Comparison of ENCODE assay signal across 9 cellular contexts in genomic region chr12:62730649-62731377, GRCh38.
DNase-seq lines count a peak whose midpoint lies in the region; TF ChIP-seq lines count a peak whose summit lies in the region.
"Had no signal": no experiment of that assay in that cellular context is flagged by ENCODE, and none has a peak within 500 bp of the region (broad histone marks: within the 10 kb centered on the region; RNA-seq: fewer than 3 reads in every experiment).

No MANE protein-coding gene starts in this region.

- H3K27ac Mint-ChIP-seq in HFFc6: peak overlapping the region; percentile 90
- H3K27ac Mint-ChIP-seq in neural progenitor cell: no peak overlapping the region

- H3K4me3 Mint-ChIP-seq in HFFc6: peak overlapping the region; percentile 84
- H3K4me3 Mint-ChIP-seq in neural progenitor cell: no peak overlapping the region

- in situ Hi-C loops in transverse colon (cut with MboI; ENCODE audit: low pct_ligation_motif_present in 1 of 4, low pct_unique_long_range_greater_than_20kb in 1 of 4, low sequenced_read_pairs in 3 of 4): no loop called here

- no peaks in the 10 kb centered on the region for H3F3A ChIP-seq in neural progenitor cell (ENCODE audit: low read depth)

- H3K9ac ChIP-seq in neural progenitor cell: no peak overlapping the region

- no peaks in the 10 kb centered on the region for H3K79me2 ChIP-seq in neural progenitor cell (ENCODE audit: low read depth)

- no peak overlapping the region for H2AFZ ChIP-seq in neural progenitor cell (replicated peaks)

- H3K27me3 Mint-ChIP-seq in HFFc6 (ENCODE audit: insufficient read depth) (no peaks in the 10 kb centered on the region), neural progenitor cell (ENCODE audit: insufficient read depth, low read depth) (peaks cover 3% of the 10 kb centered on the region)

- peaks cover 44% of the 10 kb centered on the region for H3K4me1 ChIP-seq in SJSA1 (replicated peaks)
- H3K4me1 ChIP-seq in transverse colon: peaks cover 6 to 24% (median 19%) of the 10 kb centered on the region in 4 donors
- H3K4me1 ChIP-seq in neural progenitor cell: peaks cover 20% of the 10 kb centered on the region

- no peak overlapping the region for H3K4me2 ChIP-seq in neural progenitor cell

- H3K36me3 Mint-ChIP-seq in HFFc6 (ENCODE audit: low read depth) (peaks cover 10% of the 10 kb centered on the region), neural progenitor cell (peaks cover 12% of the 10 kb centered on the region)

- H3K4me3 ChIP-seq in SJSA1 (no peak overlapping the region), fibroblast of villous mesenchyme (ENCODE audit: low read depth, low read length) (no peak overlapping the region), transverse colon (no peak overlapping the region), neural progenitor cell (no peak overlapping the region)

- no peaks in the 10 kb centered on the region for H4K20me1 ChIP-seq in neural progenitor cell (ENCODE audit: low read depth)

- no peaks in the 10 kb centered on the region for H3K9me3 ChIP-seq in SJSA1 (replicated peaks)
- no peaks in the 10 kb centered on the region for H3K9me3 ChIP-seq in transverse colon
- H3K9me3 ChIP-seq in neural progenitor cell (ENCODE audit: low read depth): no peaks in the 10 kb centered on the region

- intact Hi-C loops in transverse colon (cut with DNase I; ENCODE audit: low total_unique reads): no loop called here
- intact Hi-C loops in posterior vena cava (cut with DNase I): no loop called here

- H3K4me1 Mint-ChIP-seq in HFFc6 (ENCODE audit: low read depth) (peaks cover 78% of the 10 kb centered on the region), neural progenitor cell (peaks cover 51% of the 10 kb centered on the region)

- H3K27ac ChIP-seq in SJSA1 (peak overlapping the region; percentile 46), transverse colon (peak overlapping the region; percentile 21 to 60 (median 57)), neural progenitor cell (no peak overlapping the region)

- TF ChIP-seq CTCF in HFFc6 (IDR thresholded peaks at IDR 0.05) (no peak), fibroblast of villous mesenchyme (IDR thresholded peaks at IDR 0.05; ENCODE audit: insufficient read depth, low read depth, low read length) (no peak), transverse colon (IDR thresholded peaks at IDR 0.05) (no peak), neural progenitor cell (IDR thresholded peaks at IDR 0.05) (no peak)

- H3K36me3 ChIP-seq in SJSA1 (no peaks in the 10 kb centered on the region), transverse colon (no peaks in the 10 kb centered on the region), neural progenitor cell (no peaks in the 10 kb centered on the region)

- WGBS in transverse colon (ENCODE audit: low coverage in 1 of 2), 2 donors: 58 to 71% methylated on average over 4 to 5 of the region's 5 CpGs

- DNase-seq in HFFc6 (peak; percentile 53), SJSA1 (ENCODE audit: low read depth in 1 of 2, low spot score in 2 of 2) (peak in 1 of 2 experiments; percentile 28), fibroblast of villous mesenchyme (ENCODE audit: low read depth) (peak; percentile 37), transverse colon (no peak), posterior vena cava (ENCODE audit: low spot score) (no peak), neural progenitor cell (ENCODE audit: low spot score) (no peak), erythroblast (lab: John Stamatoyannopoulos, UW) (no peak)
- no peak for DNase-seq in activated CD4-positive, CD25-positive, alpha-beta regulatory T cell (lab: John Stamatoyannopoulos, UW)
- DNase-seq: effector CD4-positive, alpha-beta T cell had no signal

- H3K27me3 ChIP-seq in SJSA1 (replicated peaks): no peaks in the 10 kb centered on the region
- no peaks in the 10 kb centered on the region for H3K27me3 ChIP-seq in transverse colon
- H3K27me3 ChIP-seq in neural progenitor cell: no peaks in the 10 kb centered on the region

- no peak for TF ChIP-seq POLR2A in transverse colon (IDR thresholded peaks at IDR 0.05)
- TF ChIP-seq POLR2A in erythroblast (IDR thresholded peaks at IDR 0.05; ENCODE audit: low read length): no peak

- no peak for TF ChIP-seq EP300 in transverse colon (IDR thresholded peaks at IDR 0.05; ENCODE audit: low read depth)

- H3K9me3 Mint-ChIP-seq in HFFc6 (no peaks in the 10 kb centered on the region; the same call in 1 of the 2 replicates), neural progenitor cell (no peaks in the 10 kb centered on the region)

Comparison
In these comparisons a context has a peak if more than half of its experiments do, and no peak if none do; other contexts are left out.
1. DNase-seq: peak in HFFc6 (single experiment) and fibroblast of villous mesenchyme (single experiment); none in transverse colon (single experiment), posterior vena cava (single experiment), neural progenitor cell (single experiment), erythroblast (0 of 2) and activated CD4-positive, CD25-positive, alpha-beta regulatory T cell (0 of 4).